Comparison of ENCODE assay signal across 18 cellular contexts in genomic region chr15:60704717-60705116, GRCh38.
DNase-seq lines count a peak whose midpoint lies in the region; ATAC-seq lines count a peak whose summit lies in the region.
"Had no signal": no experiment of that assay in that cellular context is flagged by ENCODE, and none has a peak within 500 bp of the region (broad histone marks: within the 10 kb centered on the region; RNA-seq: fewer than 3 reads in every experiment).

No MANE protein-coding gene starts in this region.

- POLR2A ChIA-PET in activated CD4-positive, alpha-beta T cell treated with anti-CD3 and anti-CD28 coated beads for 36 hours (lab: Charles Lee), result interaction anchor here (1.3 kb wide), 1 partner anchor 16 kb away, joined by 4 read pairs; no protein-coding TSS in a partner anchor

- H3K27me3 Mint-ChIP-seq in activated CD4-positive, alpha-beta T cell treated with anti-CD3 and anti-CD28 coated beads for 36 hours, result no peaks in the 10 kb centered on the region
- H3K27me3 Mint-ChIP-seq in activated T-helper 1 cell treated with anti-CD3 and anti-CD28 coated beads, Interleukin-12 subunit alpha, Interleukin-12 subunit beta, Interleukin-2, Interleukin-4 antibody, amounts not matched to agents 30 ng/mL and 10 ng/mL and 1 ng/mL, durations not matched to agents 14 hours and 24 hours and 36 hours (ENCODE audit: insufficient read depth), result no peaks in the 10 kb centered on the region

- peak overlapping the region; percentile 32 for H3K4me3 Mint-ChIP-seq in activated CD4-positive, alpha-beta T cell treated with anti-CD3 and anti-CD28 coated beads for 36 hours
- no peak overlapping the region for H3K4me3 Mint-ChIP-seq in activated T-helper 1 cell treated with anti-CD3 and anti-CD28 coated beads, Interleukin-12 subunit alpha, Interleukin-12 subunit beta, Interleukin-2, Interleukin-4 antibody, amounts not matched to agents 30 ng/mL and 10 ng/mL and 1 ng/mL, durations not matched to agents 14 hours and 24 hours and 36 hours
- H3K4me3 Mint-ChIP-seq in stimulated activated effector memory CD8-positive, alpha-beta T cell treated with anti-CD3 and anti-CD28 coated beads, Interleukin-12 subunit alpha, Interleukin-12 subunit beta, amount 100 ng/mL, for 72 hours, result peak overlapping the region; percentile 53

- peak; percentile 27 for DNase-seq in activated CD4-positive, alpha-beta T cell treated with anti-CD3 and anti-CD28 coated beads for 36 hours
- DNase-seq in activated CD4-positive, alpha-beta T cell treated with anti-CD3 and anti-CD28 coated beads for 4 hours, result no peak
- DNase-seq in activated naive CD4-positive, alpha-beta T cell treated with anti-CD3 and anti-CD28 coated beads, Interleukin-2, amount 50 U/mL, for 72 hours (ENCODE audit: low spot score in 2 of 2), result no peak
- no peak for DNase-seq in activated naive CD4-positive, alpha-beta T cell treated with anti-CD3 and anti-CD28 coated beads, Interleukin-2, amount 50 U/mL, for 16 hours
- no peak for DNase-seq in activated T-helper 1 cell treated with anti-CD3 and anti-CD28 coated beads, Interleukin-12 subunit alpha, Interleukin-12 subunit beta, Interleukin-2, Interleukin-4 antibody, amounts not matched to agents 30 ng/mL and 10 ng/mL and 1 ng/mL, durations not matched to agents 14 hours and 24 hours and 36 hours (ENCODE audit: low spot score)
- DNase-seq in stimulated activated effector memory CD8-positive, alpha-beta T cell treated with anti-CD3 and anti-CD28 coated beads, Interleukin-12 subunit alpha, Interleukin-12 subunit beta, amount 100 ng/mL, for 72 hours (ENCODE audit: low spot score in 2 of 2), result no peak
- DNase-seq in ecto neural progenitor cell (ENCODE audit: low spot score), result no peak
- DNase-seq in G401 (ENCODE audit: low spot score), result no peak
- DNase-seq: BE2C, DND-41, GDM1, Karpas-422, MG63, NCI-H1092 treated with DMSO at 0.1 percent for 48 hours, NCI-H2107, NCI-H2227 treated with DMSO at 0.1 percent for 48 hours, NCI-H524 treated with DMSO at 0.1 percent for 48 hours had no signal

- H3K36me3 Mint-ChIP-seq in activated CD4-positive, alpha-beta T cell treated with anti-CD3 and anti-CD28 coated beads for 36 hours (ENCODE audit: low read depth), result no peaks in the 10 kb centered on the region
- H3K36me3 Mint-ChIP-seq in activated naive CD4-positive, alpha-beta T cell treated with anti-CD3 and anti-CD28 coated beads, Interleukin-2, amount 50 U/mL, for 72 hours, result peaks cover 0 to 40% of the 10 kb centered on the region in 2 donors
- peaks cover 3% of the 10 kb centered on the region for H3K36me3 Mint-ChIP-seq in activated T-helper 1 cell treated with anti-CD3 and anti-CD28 coated beads, Interleukin-12 subunit alpha, Interleukin-12 subunit beta, Interleukin-2, Interleukin-4 antibody, amounts not matched to agents 30 ng/mL and 10 ng/mL and 1 ng/mL, durations not matched to agents 14 hours and 24 hours and 36 hours (ENCODE audit: low read depth)
- no peaks in the 10 kb centered on the region for H3K36me3 Mint-ChIP-seq in stimulated activated effector memory CD8-positive, alpha-beta T cell treated with anti-CD3 and anti-CD28 coated beads, Interleukin-12 subunit alpha, Interleukin-12 subunit beta, amount 100 ng/mL, for 72 hours

- peak overlapping the region; percentile 71 for H3K27ac Mint-ChIP-seq in activated CD4-positive, alpha-beta T cell treated with anti-CD3 and anti-CD28 coated beads for 36 hours
- no peak overlapping the region for H3K27ac Mint-ChIP-seq in activated naive CD4-positive, alpha-beta T cell treated with anti-CD3 and anti-CD28 coated beads, Interleukin-2, amount 50 U/mL, for 72 hours
- peak overlapping the region; percentile 25 for H3K27ac Mint-ChIP-seq in activated T-helper 1 cell treated with anti-CD3 and anti-CD28 coated beads, Interleukin-12 subunit alpha, Interleukin-12 subunit beta, Interleukin-2, Interleukin-4 antibody, amounts not matched to agents 30 ng/mL and 10 ng/mL and 1 ng/mL, durations not matched to agents 14 hours and 24 hours and 36 hours
- H3K27ac Mint-ChIP-seq in stimulated activated effector memory CD8-positive, alpha-beta T cell treated with anti-CD3 and anti-CD28 coated beads, Interleukin-12 subunit alpha, Interleukin-12 subunit beta, amount 100 ng/mL, for 72 hours, result peak overlapping the region; percentile 63

- CTCF ChIA-PET in activated CD4-positive, alpha-beta T cell treated with anti-CD3 and anti-CD28 coated beads for 36 hours (lab: Charles Lee), result interaction anchor here (1.0 to 1.3 kb wide), 2 partner anchors 9 to 15 kb away, joined by 4 to 6 read pairs; no protein-coding TSS in a partner anchor

- no peaks in the 10 kb centered on the region for H3K9me3 Mint-ChIP-seq in activated CD4-positive, alpha-beta T cell treated with anti-CD3 and anti-CD28 coated beads for 36 hours (ENCODE audit: low read depth)
- H3K9me3 Mint-ChIP-seq in activated naive CD4-positive, alpha-beta T cell treated with anti-CD3 and anti-CD28 coated beads, Interleukin-2, amount 50 U/mL, for 72 hours, result peaks cover 4 to 13% of the 10 kb centered on the region in 2 donors
- H3K9me3 Mint-ChIP-seq in activated T-helper 1 cell treated with anti-CD3 and anti-CD28 coated beads, Interleukin-12 subunit alpha, Interleukin-12 subunit beta, Interleukin-2, Interleukin-4 antibody, amounts not matched to agents 30 ng/mL and 10 ng/mL and 1 ng/mL, durations not matched to agents 14 hours and 24 hours and 36 hours, result peaks cover 4% of the 10 kb centered on the region
- no peaks in the 10 kb centered on the region for H3K9me3 Mint-ChIP-seq in stimulated activated effector memory CD8-positive, alpha-beta T cell treated with anti-CD3 and anti-CD28 coated beads, Interleukin-12 subunit alpha, Interleukin-12 subunit beta, amount 100 ng/mL, for 72 hours

- ATAC-seq in activated CD4-positive, alpha-beta T cell treated with anti-CD3 and anti-CD28 coated beads for 36 hours, result peak; percentile 60
- ATAC-seq in activated naive CD4-positive, alpha-beta T cell treated with anti-CD3 and anti-CD28 coated beads, Interleukin-2, amount 50 U/mL, for 72 hours, result peak; percentile 40 to 59
- peak; percentile 80 for ATAC-seq in stimulated activated effector memory CD8-positive, alpha-beta T cell treated with anti-CD3 and anti-CD28 coated beads, Interleukin-12 subunit alpha, Interleukin-12 subunit beta, amount 100 ng/mL, for 72 hours
- ATAC-seq: GM12878 had no signal

- in situ Hi-C loops in G401 (cut with HindIII; ENCODE audit: low sequenced_read_pairs), result no loop called here

- intact Hi-C loops in activated CD4-positive, alpha-beta T cell treated with anti-CD3 and anti-CD28 coated beads for 36 hours (cut with DNase I, micrococcal nuclease), result loop anchor here in 1 of 2 experiments (1.0 kb wide), 1 partner anchor 8 kb away; no protein-coding TSS in a partner anchor
- intact Hi-C loops in activated T-helper 1 cell treated with anti-CD3 and anti-CD28 coated beads, Interleukin-12 subunit alpha, Interleukin-12 subunit beta, Interleukin-2, Interleukin-4 antibody, amounts not matched to agents 30 ng/mL and 10 ng/mL and 1 ng/mL, durations not matched to agents 14 hours and 24 hours and 36 hours (cut with micrococcal nuclease), result loop anchor here (2.0 kb wide), 1 partner anchor 16 kb away; no protein-coding TSS in a partner anchor

- H3K4me1 Mint-ChIP-seq in activated CD4-positive, alpha-beta T cell treated with anti-CD3 and anti-CD28 coated beads for 36 hours, result peaks cover 52% of the 10 kb centered on the region
- H3K4me1 Mint-ChIP-seq in activated T-helper 1 cell treated with anti-CD3 and anti-CD28 coated beads, Interleukin-12 subunit alpha, Interleukin-12 subunit beta, Interleukin-2, Interleukin-4 antibody, amounts not matched to agents 30 ng/mL and 10 ng/mL and 1 ng/mL, durations not matched to agents 14 hours and 24 hours and 36 hours (ENCODE audit: low read depth), result peaks cover 42% of the 10 kb centered on the region
- H3K4me1 Mint-ChIP-seq in stimulated activated effector memory CD8-positive, alpha-beta T cell treated with anti-CD3 and anti-CD28 coated beads, Interleukin-12 subunit alpha, Interleukin-12 subunit beta, amount 100 ng/mL, for 72 hours, result peaks cover 41% of the 10 kb centered on the region

Comparison
In these comparisons a context has a peak if more than half of its experiments do, and no peak if none do; other contexts are left out.
1. H3K27ac Mint-ChIP-seq: peak in activated CD4-positive, alpha-beta T cell treated with anti-CD3 and anti-CD28 coated beads for 36 hours (single experiment), activated T-helper 1 cell treated with anti-CD3 and anti-CD28 coated beads, Interleukin-12 subunit alpha, Interleukin-12 subunit beta, Interleukin-2, Interleukin-4 antibody, amounts not matched to agents 30 ng/mL and 10 ng/mL and 1 ng/mL, durations not matched to agents 14 hours and 24 hours and 36 hours (single experiment) and stimulated activated effector memory CD8-positive, alpha-beta T cell treated with anti-CD3 and anti-CD28 coated beads, Interleukin-12 subunit alpha, Interleukin-12 subunit beta, amount 100 ng/mL, for 72 hours (single experiment); none in activated naive CD4-positive, alpha-beta T cell treated with anti-CD3 and anti-CD28 coated beads, Interleukin-2, amount 50 U/mL, for 72 hours (0 of 2).
2. Peak in every context shown above with its lines, with median percentiles within 50 percentile points of each other: ATAC-seq.